Comparison of ENCODE assay signal across 22 cellular contexts in the genomic region with DNA sequence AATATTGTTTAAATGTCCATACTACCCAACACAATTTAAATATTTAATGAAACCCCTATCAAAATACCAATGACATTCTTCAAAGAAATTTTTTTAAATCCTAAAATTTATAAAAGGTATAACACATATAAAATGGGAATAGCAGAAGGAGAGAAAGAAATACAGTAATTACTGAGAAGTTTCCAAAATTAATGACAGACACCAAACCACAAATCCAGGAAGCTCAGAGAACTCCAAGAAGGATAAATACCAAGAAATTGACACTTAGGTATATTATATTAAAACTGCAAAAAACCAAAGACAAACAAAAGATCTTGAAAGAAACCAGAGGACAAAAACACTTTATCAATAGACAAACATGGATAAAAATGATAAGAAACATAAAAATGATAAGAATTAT.
"Had no signal": no experiment of that assay in that cellular context is flagged by ENCODE, and none has a peak within 500 bp of the region (broad histone marks: within the 10 kb centered on the region; RNA-seq: fewer than 3 reads in every experiment).

No MANE protein-coding gene starts in this region.

- H3K27me3 Mint-ChIP-seq: naive thymus-derived CD8-positive, alpha-beta T cell had no signal

- H3K27ac Mint-ChIP-seq: nephron; stimulated activated effector memory CD8-positive, alpha-beta T cell treated with anti-CD3 and anti-CD28 coated beads, Interleukin-12 subunit alpha, Interleukin-12 subunit beta, amount 100 ng/mL, for 72 hours had no signal

- H3K4me1 Mint-ChIP-seq: nephron, neural crest cell had no signal

- H3K9me3 Mint-ChIP-seq: naive thymus-derived CD8-positive, alpha-beta T cell; neural crest cell; stimulated activated effector memory CD8-positive, alpha-beta T cell treated with anti-CD3 and anti-CD28 coated beads, Interleukin-12 subunit alpha, Interleukin-12 subunit beta, amount 100 ng/mL, for 72 hours had no signal

- DNase-seq: islet precursor cell; left ventricle myocardium inferior; midbrain; mucosa of descending colon; naive thymus-derived CD8-positive, alpha-beta T cell; nucleus accumbens; pancreas; posterior cingulate gyrus; retina; right cardiac atrium; spleen; stimulated activated CD4-positive, alpha-beta T cell treated with anti-CD3 and anti-CD28 coated beads, Interleukin-4, amount 100 ng/mL, for 24 hours; stimulated activated naive CD4-positive, alpha-beta T cell treated with Interleukin-2 at 50 U/mL for 16 hours; stomach; testis; thyroid gland; transverse colon; upper lobe of left lung had no signal

- ATAC-seq: mucosa of descending colon; naive thymus-derived CD8-positive, alpha-beta T cell; pancreas; right cardiac atrium; sciatic nerve; stimulated activated effector memory CD8-positive, alpha-beta T cell treated with anti-CD3 and anti-CD28 coated beads, Interleukin-12 subunit alpha, Interleukin-12 subunit beta, amount 100 ng/mL, for 72 hours had no signal

- H3K4me3 Mint-ChIP-seq: naive thymus-derived CD8-positive, alpha-beta T cell; nephron; neural crest cell; stimulated activated effector memory CD8-positive, alpha-beta T cell treated with anti-CD3 and anti-CD28 coated beads, Interleukin-12 subunit alpha, Interleukin-12 subunit beta, amount 100 ng/mL, for 72 hours had no signal
